Comparison of ENCODE assay signal across 4 cellular contexts in genomic region chr1:99561952-99562351, GRCh38.
A peak's percentile ranks its signal among the peaks of the same experiment; 100 is the strongest.
TF ChIP-seq lines count a peak whose summit lies in the region.

No MANE protein-coding gene starts in this region.

TF ChIP-seq in SK-N-SH treated with all-trans-retinoic acid at 6 μM for 48 hours, 23 proteins besides CTCF, POLR2A, EP300 and RAD21 (continued from another document):
- TF ChIP-seq TSHZ2 (CRISPR knock-in tag; IDR thresholded peaks at IDR 0.05): no peak

TF ChIP-seq in SK-N-SH, 30 proteins besides CTCF, POLR2A, EP300 and RAD21 (continued from another document):
- TF ChIP-seq USF2 (IDR thresholded peaks at IDR 0.05; ENCODE audit: borderline replicate concordance, low read depth, low read length): no peak
- TF ChIP-seq ELF1 (IDR thresholded peaks at IDR 0.05): no peak
- TF ChIP-seq PBX3 (IDR thresholded peaks at IDR 0.05): no peak
- TF ChIP-seq MEF2A (IDR thresholded peaks at IDR 0.05; ENCODE audit: borderline replicate concordance, low read depth): no peak
- TF ChIP-seq TEAD4 (IDR thresholded peaks at IDR 0.05; ENCODE audit: borderline replicate concordance, insufficient read depth): no peak
- no peak for TF ChIP-seq NFIC (IDR thresholded peaks at IDR 0.05; ENCODE audit: borderline replicate concordance)
- TF ChIP-seq TAF1 (IDR thresholded peaks at IDR 0.05; ENCODE audit: borderline replicate concordance, low read depth, low read length): no peak
- no peak for TF ChIP-seq GABPA (IDR thresholded peaks at IDR 0.05; ENCODE audit: low read depth)
- TF ChIP-seq RCOR1 (IDR thresholded peaks at IDR 0.05; ENCODE audit: low read length): no peak
- TF ChIP-seq REST (IDR thresholded peaks at IDR 0.05; ENCODE audit: low read depth, low read length): no peak
- no peak for TF ChIP-seq FOXM1 (IDR thresholded peaks at IDR 0.05; ENCODE audit: low read depth)
TF ChIP-seq in SK-N-SH: peak in this region for 0.

TF ChIP-seq in HEK293, 187 proteins besides CTCF, POLR2A, EP300 and RAD21 (continued from another document):
- TF ChIP-seq ZNF561 (tag by site-specific recombination; IDR thresholded peaks at IDR 0.05; ENCODE audit: borderline replicate concordance) (no peak), ZBTB7A (tag by site-specific recombination; IDR thresholded peaks at IDR 0.05; ENCODE audit: low read depth) (no peak), ZNF670 (tag by site-specific recombination; IDR thresholded peaks at IDR 0.05; ENCODE audit: low read depth) (no peak), ZNF10 (tag by site-specific recombination; IDR thresholded peaks at IDR 0.05) (no peak), ZNF488 (tag by site-specific recombination; IDR thresholded peaks at IDR 0.05) (no peak), ZNF571 (tag by site-specific recombination; IDR thresholded peaks at IDR 0.05) (no peak), ZNF580 (tag by site-specific recombination; IDR thresholded peaks at IDR 0.05) (0 out of 2 replicates have a peak, but pooled peaks have one; percentile 23), ZNF148 (tag by site-specific recombination; IDR thresholded peaks at IDR 0.05; ENCODE audit: borderline replicate concordance) (no peak), PRDM1 (tag by site-specific recombination; IDR thresholded peaks at IDR 0.05) (no peak)

TF ChIP-seq in K562, 482 proteins besides CTCF, POLR2A, EP300 and RAD21 (continued from another document):
- 0 out of 2 replicates have a peak, but pooled peaks have one; percentile 28 for TF ChIP-seq CHAMP1 (IDR thresholded peaks at IDR 0.05)
- TF ChIP-seq KDM1A (IDR thresholded peaks at IDR 0.05): peak; percentile 43 to 61; a peak in 3 of 4 replicates
- no peak for TF ChIP-seq ZNF324 (CRISPR knock-in tag; IDR thresholded peaks at IDR 0.05)
- no peak for TF ChIP-seq MLLT1 (IDR thresholded peaks at IDR 0.05)
- TF ChIP-seq ZNF77 (CRISPR knock-in tag; IDR thresholded peaks at IDR 0.05): no peak
- no peak for TF ChIP-seq ZNF408 (CRISPR knock-in tag; IDR thresholded peaks at IDR 0.05; ENCODE audit: low read depth)
- TF ChIP-seq STAG1 (CRISPR knock-in tag; IDR thresholded peaks at IDR 0.05; ENCODE audit: borderline replicate concordance): no peak
- no peak for TF ChIP-seq CUX1 (CRISPR knock-in tag; IDR thresholded peaks at IDR 0.05)
